In genomic region chr11:78189851-78190250, GRCh38 we compare ENCODE assay signal across 9 cellular contexts. TPM values are rescaled to one million over a fixed set of nuclear protein-coding genes. Genes with fewer than 3 reads are reported as not detected.
DNase-seq lines count a peak whose midpoint lies in the region; ATAC-seq, FAIRE-seq and TF ChIP-seq lines count a peak whose summit lies in the region.
"Had no signal": no experiment of that assay in that cellular context is flagged by ENCODE, and none has a peak within 500 bp of the region (broad histone marks: within the 10 kb centered on the region; RNA-seq: fewer than 3 reads in every experiment).

No MANE protein-coding gene starts in this region.

- 37 to 38% methylated on average over 3 of the region's 3 CpGs for WGBS in pancreas, 2 donors

- no peaks in the 10 kb centered on the region for H3K9me3 Mint-ChIP-seq in CD4-positive, alpha-beta T cell
- no peaks in the 10 kb centered on the region for H3K9me3 Mint-ChIP-seq in effector memory CD8-positive, alpha-beta T cell

- no peaks in the 10 kb centered on the region for H3K9me3 ChIP-seq in CD4-positive, alpha-beta T cell (ENCODE audit: control insufficient read depth, low read length)
- H3K9me3 ChIP-seq in pancreas = no peaks in the 10 kb centered on the region

- H3K4me1 ChIP-seq in pancreas = peaks cover 16 to 49% (median 28%) of the 10 kb centered on the region in 3 donors

- POLR2A ChIA-PET in CD4-positive, alpha-beta T cell (lab: Charles Lee) = interaction anchor here (1.7 to 4.2 kb wide), 5 partner anchors 12 to 385 kb away, joined by 7 to 51 read pairs (median 22); partner anchors contain the start of genes ALG8, INTS4, NARS2 and NDUFC2

- ATAC-seq in CD4-positive, alpha-beta T cell (ENCODE audit: poor library complexity) = no peak
- no peak for ATAC-seq in effector memory CD8-positive, alpha-beta T cell (replicated peaks)
- ATAC-seq in pancreas = no peak
- no peak for ATAC-seq in HG03039 (IDR thresholded peaks at IDR 0.05; ENCODE audit: unreplicated experiment)

- CTCF ChIA-PET in CD4-positive, alpha-beta T cell (lab: Charles Lee) = interaction anchor here (1.4 to 2.8 kb wide), 3 partner anchors 11 to 375 kb away, joined by 3 to 15 read pairs (median 5); no protein-coding TSS in a partner anchor

- peak overlapping the region in 3 of 4 donors; percentile 80 to 87 (median 83) for H3K4me3 ChIP-seq in pancreas

- H3K36me3 Mint-ChIP-seq in CD4-positive, alpha-beta T cell (ENCODE audit: low read depth) = peaks cover 27% of the 10 kb centered on the region
- peaks cover 18% of the 10 kb centered on the region for H3K36me3 Mint-ChIP-seq in effector memory CD8-positive, alpha-beta T cell (ENCODE audit: insufficient read depth)

- H3K27ac Mint-ChIP-seq in CD4-positive, alpha-beta T cell = peak overlapping the region; percentile 99
- peak overlapping the region; percentile 85 to 88 for H3K27ac Mint-ChIP-seq in effector memory CD8-positive, alpha-beta T cell

- peak overlapping the region; percentile 99 for H3K4me3 Mint-ChIP-seq in CD4-positive, alpha-beta T cell
- peak overlapping the region; percentile 95 to 97 for H3K4me3 Mint-ChIP-seq in effector memory CD8-positive, alpha-beta T cell

- H3K27ac ChIP-seq in CD4-positive, alpha-beta T cell (ENCODE audit: low read depth, low read length) = no peak overlapping the region
- H3K27ac ChIP-seq in pancreas = peak overlapping the region in 1 of 4 donors; percentile 44

- no peak for TF ChIP-seq CTCF in CD4-positive, alpha-beta T cell (IDR thresholded peaks at IDR 0.05)
- TF ChIP-seq CTCF in pancreas (IDR thresholded peaks at IDR 0.05) = no peak

- no peak for DNase-seq in CD4-positive, alpha-beta T cell
- peak; percentile 12 for DNase-seq in NCI-H69 (lab: John Stamatoyannopoulos, UW)
- DNase-seq in effector memory CD8-positive, alpha-beta T cell = no peak
- peak in 1 of 6 donors; percentile 33 for DNase-seq in pancreas
- no peak for DNase-seq in germinal center (ENCODE audit: low spot score)
- DNase-seq in NCI-H748 (lab: John Stamatoyannopoulos, UW; ENCODE audit: unreplicated experiment) = no peak
- no peak for DNase-seq in anterior cingulate cortex (lab: John Stamatoyannopoulos, UW)
- DNase-seq: kidney glomerular epithelial cell had no signal

- H3K27me3 Mint-ChIP-seq in CD4-positive, alpha-beta T cell = no peaks in the 10 kb centered on the region
- no peaks in the 10 kb centered on the region for H3K27me3 Mint-ChIP-seq in effector memory CD8-positive, alpha-beta T cell

- H3K4me1 Mint-ChIP-seq in CD4-positive, alpha-beta T cell (ENCODE audit: low read depth) = peaks cover 68% of the 10 kb centered on the region
- peaks cover 35 to 49% of the 10 kb centered on the region in 2 donors for H3K4me1 Mint-ChIP-seq in effector memory CD8-positive, alpha-beta T cell (ENCODE audit: low read depth in 2 of 2)

- H3K36me3 ChIP-seq in pancreas = no peaks in the 10 kb centered on the region

- intact Hi-C loops in CD4-positive, alpha-beta T cell (cut with DNase I, micrococcal nuclease) = loop anchor here (2.0 to 5.0 kb wide), 7 partner anchors 13 to 382 kb away; partner anchors contain the start of genes GAB2 (in 2 of the 2), AAMDC (in 1 of the 2), ALG8 (in 1 of the 2) and INTS4 (in 1 of the 2)
- intact Hi-C loops in pancreas (cut with DNase I) = no loop called here

- no peaks in the 10 kb centered on the region for H3K27me3 ChIP-seq in CD4-positive, alpha-beta T cell (ENCODE audit: control insufficient read depth, insufficient read depth, low read length)
- H3K27me3 ChIP-seq in pancreas = no peaks in the 10 kb centered on the region

- FAIRE-seq in pancreas (lab: Jason Lieb, UNC) = no peak

RNA-seq across cellular contexts. Expression of gene USP35, which starts 1.1 kb away (rescaled TPM):
- total RNA-seq in CD4-positive, alpha-beta T cell = 10 to 100 TPM; 29.2 to 33.1 TPM
- 1 to 10 TPM; 2.2 to 5.8 (median 4.1) TPM for total RNA-seq in pancreas
- polyA plus RNA-seq in pancreas = 10 to 100 TPM in 1 of 2 donors, 1 to 10 TPM in 1; 5.8 to 13.0 TPM

RNA-seq across cellular contexts. Expression of gene KCTD21, which starts 1.4 kb away (rescaled TPM):
- 1 to 10 TPM; 3.5 to 6.5 TPM for total RNA-seq in CD4-positive, alpha-beta T cell
- total RNA-seq in pancreas = 1 to 10 TPM; 2.2 to 4.8 (median 2.7) TPM
- 1 to 10 TPM; 1.9 to 3.4 TPM for polyA plus RNA-seq in pancreas

RNA-seq across cellular contexts. Expression of gene ALG8, which starts 50.4 kb away (rescaled TPM):
- 10 to 100 TPM; 14.4 to 14.9 TPM for total RNA-seq in CD4-positive, alpha-beta T cell
- 10 to 100 TPM; 10.8 to 18.4 (median 16.3) TPM for total RNA-seq in pancreas
- 10 to 100 TPM; 26.5 to 29.0 TPM for polyA plus RNA-seq in pancreas

Comparison
In these comparisons a context has a peak if more than half of its experiments do, and no peak if none do; other contexts are left out.
1. RNA of gene USP35, which starts 1.1 kb away (total RNA-seq): 29.2 to 33.1 TPM in CD4-positive, alpha-beta T cell; 2.2 to 5.8 TPM in pancreas; every median in the first group is over 4 times any median in the second.
2. intact Hi-C loops: an anchor here in CD4-positive, alpha-beta T cell (2.0 to 5.0 kb wide); none called in pancreas.